In the genomic region with DNA sequence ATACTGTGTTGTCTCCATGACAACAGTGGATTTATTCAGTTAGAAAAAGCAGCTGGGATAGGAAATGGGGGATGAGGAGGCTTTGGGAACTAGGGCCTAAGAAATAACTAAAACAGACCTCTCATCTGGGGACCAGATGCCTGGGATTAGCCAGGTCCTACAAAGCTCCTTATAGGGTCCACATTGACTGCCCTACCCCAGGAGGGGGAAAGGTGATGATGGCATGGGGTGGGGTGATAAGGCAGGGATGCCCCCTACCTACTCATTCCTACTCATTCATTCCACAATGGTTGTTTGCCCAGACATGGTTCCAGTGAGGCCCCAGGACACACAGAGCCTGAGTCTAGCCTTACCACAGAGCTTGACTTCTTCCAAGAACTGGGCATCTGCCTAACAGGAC, we compare ENCODE assay signal across 19 cellular contexts.
DNase-seq lines count a peak whose midpoint lies in the region; TF ChIP-seq lines count a peak whose summit lies in the region.
"Had no signal": no experiment of that assay in that cellular context is flagged by ENCODE, and none has a peak within 500 bp of the region (broad histone marks: within the 10 kb centered on the region; RNA-seq: fewer than 3 reads in every experiment).

No MANE protein-coding gene starts in this region.

- no peak overlapping the region for H3K4ac ChIP-seq in mesendoderm (ENCODE audit: low read depth, low read length)

- H3K79me2 ChIP-seq in mesendoderm (ENCODE audit: control insufficient read depth, insufficient read depth, low read length): no peaks in the 10 kb centered on the region
- no peaks in the 10 kb centered on the region for H3K79me2 ChIP-seq in Karpas-422 (ENCODE audit: low read length)

- H3K4me1 ChIP-seq in mesendoderm (ENCODE audit: control insufficient read depth, low read depth, low read length) (peaks cover 26% of the 10 kb centered on the region), Karpas-422 (ENCODE audit: low read length) (no peaks in the 10 kb centered on the region)
- H3K4me1 ChIP-seq: BLaER1 had no signal

- H2AFZ ChIP-seq in Karpas-422 (ENCODE audit: low read length): no peak overlapping the region

- H2BK5ac ChIP-seq in mesendoderm (ENCODE audit: low read length): no peak overlapping the region

- no peak overlapping the region for H3K18ac ChIP-seq in mesendoderm (ENCODE audit: low read length)

- H3K23ac ChIP-seq in mesendoderm (ENCODE audit: low read length): no peak overlapping the region

- no peak overlapping the region for H2BK15ac ChIP-seq in mesendoderm (replicated peaks; ENCODE audit: low read depth)

- DNase-seq in DMS53 (lab: John Stamatoyannopoulos, UW) (peak; percentile 10), DMS53 treated with DMSO at 0.1 percent for 48 hours (lab: John Stamatoyannopoulos, UW; ENCODE audit: unreplicated experiment) (no peak), NCI-H524 (lab: John Stamatoyannopoulos, UW) (peak; percentile 22 to 69), WERI-Rb-1 (peak; percentile 24), mesendoderm (peak; percentile 55), brain microvascular endothelial cell (no peak), Karpas-422 (no peak), NCI-H1092 (lab: John Stamatoyannopoulos, UW) (no peak)
- DNase-seq: CD4-positive, alpha-beta memory T cell; DMS 273 treated with DMSO at 0.1 percent for 48 hours; DMS79; GDM1; GOT3; H7; HFFc6 had no signal

- H3K27ac ChIP-seq in WERI-Rb-1: no peak overlapping the region
- no peak overlapping the region for H3K27ac ChIP-seq in mesendoderm (ENCODE audit: low read depth, low read length)
- no peak overlapping the region for H3K27ac ChIP-seq in brain microvascular endothelial cell
- no peak overlapping the region for H3K27ac ChIP-seq in Karpas-422 (ENCODE audit: low read length)
- H3K27ac ChIP-seq: 22Rv1, A549, BLaER1, HL-60 had no signal

- no peaks in the 10 kb centered on the region for H3K79me1 ChIP-seq in mesendoderm (ENCODE audit: low read length)

- peak; percentile 22; the same call in 1 of the 2 replicates for TF ChIP-seq CTCF in WERI-Rb-1 (IDR thresholded peaks at IDR 0.05; ENCODE audit: low read depth, low read length)
- TF ChIP-seq CTCF in brain microvascular endothelial cell (IDR thresholded peaks at IDR 0.05; ENCODE audit: low read depth, low read length, missing control alignments): no peak

- no peak overlapping the region for H3K4me2 ChIP-seq in mesendoderm (ENCODE audit: low read length)
- no peak overlapping the region for H3K4me2 ChIP-seq in Karpas-422 (ENCODE audit: low read depth, low read length, poor library complexity, severe bottlenecking)
- H3K4me2 ChIP-seq: A549, BLaER1 had no signal

- H4K20me1 ChIP-seq in Karpas-422 (ENCODE audit: insufficient read depth, low read depth, low read length): no peaks in the 10 kb centered on the region
- H4K20me1 ChIP-seq: BLaER1 had no signal

- H3K9me3 ChIP-seq in WERI-Rb-1 (ENCODE audit: severe bottlenecking) (no peaks in the 10 kb centered on the region), Karpas-422 (ENCODE audit: low read length) (no peaks in the 10 kb centered on the region)
- H3K9me3 ChIP-seq: A549, BLaER1 had no signal

- H3K4me3 ChIP-seq in WERI-Rb-1 (ENCODE audit: low read depth, low read length): no peak overlapping the region
- no peak overlapping the region for H3K4me3 ChIP-seq in mesendoderm (ENCODE audit: low read length)
- H3K4me3 ChIP-seq in brain microvascular endothelial cell (ENCODE audit: low read depth, low read length): no peak overlapping the region
- H3K4me3 ChIP-seq in Karpas-422 (ENCODE audit: low read length): no peak overlapping the region
- H3K4me3 ChIP-seq: A549, BLaER1 had no signal

- H3K9me2 ChIP-seq in Karpas-422 (replicated peaks; ENCODE audit: insufficient read depth, low read length): no peaks in the 10 kb centered on the region

- no peak overlapping the region for H3K56ac ChIP-seq in mesendoderm (ENCODE audit: low read length)

- H4K8ac ChIP-seq in mesendoderm (ENCODE audit: low read depth, low read length): no peak overlapping the region

- in situ Hi-C loops in brain microvascular endothelial cell (cut with HindIII; ENCODE audit: low pct_ligation_motif_present, low sequenced_read_pairs): no loop called here

- no peak overlapping the region for H4K5ac ChIP-seq in mesendoderm (ENCODE audit: low read length)

- no peak overlapping the region for H2AK5ac ChIP-seq in mesendoderm (ENCODE audit: low read length)

- H3K36me3 ChIP-seq in WERI-Rb-1 (no peaks in the 10 kb centered on the region), mesendoderm (ENCODE audit: control insufficient read depth, insufficient read depth, low read length) (no peaks in the 10 kb centered on the region), brain microvascular endothelial cell (replicated peaks) (no peaks in the 10 kb centered on the region), Karpas-422 (ENCODE audit: insufficient read depth, low read length) (no peaks in the 10 kb centered on the region)
- H3K36me3 ChIP-seq: BLaER1 had no signal

- H3K9ac ChIP-seq in mesendoderm (ENCODE audit: low read length): no peak overlapping the region
- H3K9ac ChIP-seq in Karpas-422 (ENCODE audit: low read length): no peak overlapping the region
- H3K9ac ChIP-seq: BLaER1 had no signal

- H3K27me3 ChIP-seq in WERI-Rb-1 (ENCODE audit: insufficient read depth, low read depth, severe bottlenecking) (no peaks in the 10 kb centered on the region), mesendoderm (ENCODE audit: insufficient read depth, low read length, poor library complexity) (no peaks in the 10 kb centered on the region), brain microvascular endothelial cell (replicated peaks) (no peaks in the 10 kb centered on the region), Karpas-422 (ENCODE audit: low read length) (no peaks in the 10 kb centered on the region)
- H3K27me3 ChIP-seq: BLaER1 had no signal

- no peak overlapping the region for H2BK120ac ChIP-seq in mesendoderm (ENCODE audit: low read depth, low read length)

Comparison
In these comparisons a context has a peak if more than half of its experiments do, and no peak if none do; other contexts are left out.
1. DNase-seq: peak in DMS53 (single experiment), NCI-H524 (2 of 2), WERI-Rb-1 (single experiment) and mesendoderm (single experiment); none in DMS53 treated with DMSO at 0.1 percent for 48 hours (single experiment), brain microvascular endothelial cell (single experiment), Karpas-422 (single experiment) and NCI-H1092 (single experiment).